9 cellular contexts compared by ENCODE assay signal in genomic region chr6:143271024-143271423, GRCh38.
DNase-seq lines count a peak whose midpoint lies in the region; ATAC-seq and TF ChIP-seq lines count a peak whose summit lies in the region.
"Had no signal": no experiment of that assay in that cellular context is flagged by ENCODE, and none has a peak within 500 bp of the region (broad histone marks: within the 10 kb centered on the region; RNA-seq: fewer than 3 reads in every experiment).

No MANE protein-coding gene starts in this region.

- peak; percentile 91 to 93 for TF ChIP-seq EP300 in SK-N-SH (IDR thresholded peaks at IDR 0.05; ENCODE audit: borderline replicate concordance in 1 of 2, low read depth in 1 of 2, low read length in 1 of 2)

- no peaks in the 10 kb centered on the region for H4K20me1 ChIP-seq in SK-N-SH (ENCODE audit: insufficient read depth)

- WGBS in SK-N-SH (ENCODE audit: low lambda C conversion rate): 7% methylated on average over 4 of the region's 4 CpGs

- H3K4me3 ChIP-seq in HFF-Myc (replicated peaks; ENCODE audit: low read depth, low read length) (no peak overlapping the region), SK-N-SH (ENCODE audit: low read depth in 2 of 2, low read length in 1 of 2) (no peak overlapping the region)

- CTCF ChIA-PET in SK-N-SH (lab: Yijun Ruan, JAX): interaction anchor here (1.2 to 1.4 kb wide), 2 partner anchors 578 to 579 kb away, joined by 3 to 5 read pairs; no protein-coding TSS in a partner anchor

- H3K9me2 ChIP-seq in SK-N-SH: no peaks in the 10 kb centered on the region

- peaks cover 15% of the 10 kb centered on the region for H3F3A ChIP-seq in SK-N-SH (replicated peaks; ENCODE audit: insufficient read depth)

- H3K4me1 ChIP-seq in SK-N-SH (ENCODE audit: control insufficient read depth in 1 of 2, insufficient read depth in 2 of 2, low read depth in 1 of 2, low read length in 1 of 2): peaks cover 3 to 15% of the 10 kb centered on the region in 2 experiments; a peak in 2 of 4 replicates

- H3K79me2 ChIP-seq in SK-N-SH (ENCODE audit: insufficient read depth): no peaks in the 10 kb centered on the region

- no peak overlapping the region for H3K9ac ChIP-seq in SK-N-SH

- TF ChIP-seq CTCF in HFF-Myc (IDR thresholded peaks at IDR 0.05; ENCODE audit: low read depth, low read length, missing control alignments) (no peak), SK-N-SH (IDR thresholded peaks at IDR 0.05) (no peak), GM13976 (IDR thresholded peaks at IDR 0.05; ENCODE audit: borderline replicate concordance, control extremely low read depth, extremely low read depth, insufficient read depth, missing control alignments) (no peak)

- H2AFZ ChIP-seq in SK-N-SH (ENCODE audit: low read depth): no peak overlapping the region

- peak overlapping the region; percentile 47 to 72; a peak in 3 of 4 replicates for H3K27ac ChIP-seq in SK-N-SH (ENCODE audit: low read depth in 2 of 2, low read length in 1 of 2)

- peak; percentile 14; the same call in 1 of the 2 replicates for TF ChIP-seq RAD21 in SK-N-SH (IDR thresholded peaks at IDR 0.05; ENCODE audit: low read length)

- in situ Hi-C loops in GM13976 (cut with MboI; ENCODE audit: low sequenced_read_pairs, unreplicated experiment): no loop called here

- DNase-seq in HFF-Myc (ENCODE audit: extremely low read depth, low read depth) (peak; percentile 46), SK-N-SH (peak; percentile 67), fibroblast of the conjunctiva (ENCODE audit: low read depth) (peak; percentile 55), putamen (ENCODE audit: low spot score) (peak; percentile 33), GM13976 (ENCODE audit: low spot score) (no peak), NCI-H2196 treated with DMSO at 0.1 percent for 48 hours (lab: John Stamatoyannopoulos, UW; ENCODE audit: unreplicated experiment) (no peak)
- DNase-seq: SW 1271 had no signal

- H3K9me3 ChIP-seq in SK-N-SH: no peaks in the 10 kb centered on the region

- POLR2A ChIA-PET in SK-N-SH (lab: Yijun Ruan, JAX): interaction anchor here (0.5 kb wide), 1 partner anchor 705 kb away, joined by 4 read pairs; no protein-coding TSS in a partner anchor

- no peaks in the 10 kb centered on the region for H3K36me3 ChIP-seq in SK-N-SH (replicated peaks in 1 of 2; ENCODE audit: control insufficient read depth in 1 of 2, insufficient read depth in 2 of 2, low read length in 1 of 2)

- peak overlapping the region; percentile 28; the same call in 1 of the 2 replicates for H3K4me2 ChIP-seq in SK-N-SH

- H3K27me3 ChIP-seq in SK-N-SH (ENCODE audit: insufficient read depth): no peaks in the 10 kb centered on the region

- ATAC-seq in GM21360 (IDR thresholded peaks at IDR 0.05; ENCODE audit: unreplicated experiment) (no peak), GM18520 (IDR thresholded peaks at IDR 0.05; ENCODE audit: unreplicated experiment) (no peak)

TF ChIP-seq in SK-N-SH, 30 proteins besides CTCF, POLR2A, EP300 and RAD21 (continues in another document):
- peak; percentile 59; the same call in 1 of the 2 replicates for TF ChIP-seq FOXM1 (IDR thresholded peaks at IDR 0.05; ENCODE audit: low read depth)
- peak; percentile 99 for TF ChIP-seq TCF12 (IDR thresholded peaks at IDR 0.05)
- peak; percentile 87 for TF ChIP-seq JUND (IDR thresholded peaks at IDR 0.05)
- no peak for TF ChIP-seq USF2 (IDR thresholded peaks at IDR 0.05; ENCODE audit: borderline replicate concordance, low read depth, low read length)
- peak; percentile 50; the same call in 1 of the 2 replicates for TF ChIP-seq MAX (IDR thresholded peaks at IDR 0.05; ENCODE audit: low read depth)
- TF ChIP-seq MXI1 (IDR thresholded peaks at IDR 0.05; ENCODE audit: low read depth, low read length): peak; percentile 70
- TF ChIP-seq NRF1 (IDR thresholded peaks at IDR 0.05; ENCODE audit: low read depth, low read length): no peak
- TF ChIP-seq REST (IDR thresholded peaks at IDR 0.05; ENCODE audit: low read depth, low read length): peak; percentile 75
- peak; percentile 74 for TF ChIP-seq CHD2 (IDR thresholded peaks at IDR 0.05; ENCODE audit: low read length, partially characterized antibody)
- TF ChIP-seq PBX3 (IDR thresholded peaks at IDR 0.05): peak; percentile 97
- no peak for TF ChIP-seq ELF1 (IDR thresholded peaks at IDR 0.05)
- TF ChIP-seq FOSL2 (IDR thresholded peaks at IDR 0.05; ENCODE audit: borderline replicate concordance, low read depth): peak; percentile 82
- TF ChIP-seq NFIC (IDR thresholded peaks at IDR 0.05; ENCODE audit: borderline replicate concordance): peak; percentile 94
- TF ChIP-seq RXRA (IDR thresholded peaks at IDR 0.05; ENCODE audit: borderline replicate concordance, low read depth): peak; percentile 61; the same call in 1 of the 2 replicates
- TF ChIP-seq RCOR1 (IDR thresholded peaks at IDR 0.05; ENCODE audit: low read length): peak; percentile 94
- TF ChIP-seq FOXJ3 (CRISPR knock-in tag; IDR thresholded peaks at IDR 0.05): no peak
- TF ChIP-seq USF1 (IDR thresholded peaks at IDR 0.05; ENCODE audit: borderline replicate concordance, low read depth): 0 out of 2 replicates have a peak, but pooled peaks have one; percentile 13
- TF ChIP-seq EZH2phosphoT487 (IDR thresholded peaks at IDR 0.05; ENCODE audit: borderline replicate concordance, low read depth): no peak
- TF ChIP-seq TAF1 (IDR thresholded peaks at IDR 0.05; ENCODE audit: borderline replicate concordance, low read depth, low read length): 0 out of 2 replicates have a peak, but pooled peaks have one; percentile 25
- TF ChIP-seq IRF3 (IDR thresholded peaks at IDR 0.05; ENCODE audit: low read depth, low read length): no peak
- TF ChIP-seq SIN3A (IDR thresholded peaks at IDR 0.05; ENCODE audit: borderline replicate concordance, low read depth, low read length): peak; percentile 82; the same call in 1 of the 2 replicates
- TF ChIP-seq POLR2AphosphoS5 (IDR thresholded peaks at IDR 0.05; ENCODE audit: low read depth, low read length): peak; percentile 90

Comparison
In these comparisons a context has a peak if more than half of its experiments do, and no peak if none do; other contexts are left out.
1. DNase-seq: peak in HFF-Myc (single experiment), SK-N-SH (single experiment), fibroblast of the conjunctiva (single experiment) and putamen (single experiment); none in GM13976 (single experiment) and NCI-H2196 treated with DMSO at 0.1 percent for 48 hours (single experiment).